Comparison of ENCODE assay signal across 10 cellular contexts in genomic region chr1:12921750-12922149, GRCh38. TPM values are rescaled to one million over a fixed set of nuclear protein-coding genes. Genes with fewer than 3 reads are reported as not detected.
"Had no signal": no experiment of that assay in that cellular context is flagged by ENCODE, and none has a peak within 500 bp of the region (broad histone marks: within the 10 kb centered on the region; RNA-seq: fewer than 3 reads in every experiment).

No MANE protein-coding gene starts in this region.

RNA-seq across cellular contexts. Expression of gene PRAMEF7, which starts 5.3 kb away (rescaled TPM):
- total RNA-seq: activated B cell treated with CpG ODN at 0.5 μM for 24 hours; activated CD4-positive, alpha-beta T cell treated with anti-CD3 and anti-CD28 coated beads, Interleukin-2, amount 10 ng/mL, durations not matched to agents 24 days and 14 days; activated CD8-positive, alpha-beta memory T cell treated with anti-CD3 and anti-CD28 coated beads, Interleukin-2, amount 10 ng/mL, durations not matched to agents 7 days and 5 days; activated T-helper 1 cell treated with anti-CD3 and anti-CD28 coated beads, Interleukin-12 subunit alpha, Interleukin-12 subunit beta, Interleukin-2, Interleukin-4 antibody, amounts not matched to agents 30 ng/mL and 10 ng/mL and 1 ng/mL, durations not matched to agents 14 hours and 24 hours and 36 hours; aorta; breast epithelium; LHCN-M2; Right ventricle myocardium superior; RPMI7951; SJCRH30 had no signal

RNA-seq across cellular contexts. Expression of gene PRAMEF10, which starts 23.7 kb away (rescaled TPM):
- total RNA-seq: activated B cell treated with CpG ODN at 0.5 μM for 24 hours; activated CD4-positive, alpha-beta T cell treated with anti-CD3 and anti-CD28 coated beads, Interleukin-2, amount 10 ng/mL, durations not matched to agents 24 days and 14 days; activated CD8-positive, alpha-beta memory T cell treated with anti-CD3 and anti-CD28 coated beads, Interleukin-2, amount 10 ng/mL, durations not matched to agents 7 days and 5 days; activated T-helper 1 cell treated with anti-CD3 and anti-CD28 coated beads, Interleukin-12 subunit alpha, Interleukin-12 subunit beta, Interleukin-2, Interleukin-4 antibody, amounts not matched to agents 30 ng/mL and 10 ng/mL and 1 ng/mL, durations not matched to agents 14 hours and 24 hours and 36 hours; aorta; breast epithelium; LHCN-M2; Right ventricle myocardium superior; RPMI7951; SJCRH30 had no signal
- polyA plus RNA-seq: aorta had no signal

RNA-seq across cellular contexts. Expression of gene PRAMEF6, which starts 25.6 kb away (rescaled TPM):
- total RNA-seq: activated B cell treated with CpG ODN at 0.5 μM for 24 hours; activated CD4-positive, alpha-beta T cell treated with anti-CD3 and anti-CD28 coated beads, Interleukin-2, amount 10 ng/mL, durations not matched to agents 24 days and 14 days; activated CD8-positive, alpha-beta memory T cell treated with anti-CD3 and anti-CD28 coated beads, Interleukin-2, amount 10 ng/mL, durations not matched to agents 7 days and 5 days; activated T-helper 1 cell treated with anti-CD3 and anti-CD28 coated beads, Interleukin-12 subunit alpha, Interleukin-12 subunit beta, Interleukin-2, Interleukin-4 antibody, amounts not matched to agents 30 ng/mL and 10 ng/mL and 1 ng/mL, durations not matched to agents 14 hours and 24 hours and 36 hours; aorta; breast epithelium; LHCN-M2; Right ventricle myocardium superior; RPMI7951; SJCRH30 had no signal
- polyA plus RNA-seq: aorta had no signal

RNA-seq across cellular contexts. Expression of gene PRAMEF4, which starts 35.7 kb away (rescaled TPM):
- total RNA-seq: activated B cell treated with CpG ODN at 0.5 μM for 24 hours; activated CD4-positive, alpha-beta T cell treated with anti-CD3 and anti-CD28 coated beads, Interleukin-2, amount 10 ng/mL, durations not matched to agents 24 days and 14 days; activated CD8-positive, alpha-beta memory T cell treated with anti-CD3 and anti-CD28 coated beads, Interleukin-2, amount 10 ng/mL, durations not matched to agents 7 days and 5 days; activated T-helper 1 cell treated with anti-CD3 and anti-CD28 coated beads, Interleukin-12 subunit alpha, Interleukin-12 subunit beta, Interleukin-2, Interleukin-4 antibody, amounts not matched to agents 30 ng/mL and 10 ng/mL and 1 ng/mL, durations not matched to agents 14 hours and 24 hours and 36 hours; aorta; breast epithelium; LHCN-M2; Right ventricle myocardium superior; RPMI7951; SJCRH30 had no signal
- polyA plus RNA-seq: aorta had no signal
